ENCODE assay signal across 20 cellular contexts in genomic region chr2:50785781-50786180, GRCh38.
"Had no signal": no experiment of that assay in that cellular context is flagged by ENCODE, and none has a peak within 500 bp of the region (broad histone marks: within the 10 kb centered on the region; RNA-seq: fewer than 3 reads in every experiment).

No MANE protein-coding gene starts in this region.

- DNase-seq: activated CD4-positive, alpha-beta T cell treated with anti-CD3 and anti-CD28 coated beads, Interleukin-2, amount 10 ng/mL, durations not matched to agents 24 days and 14 days; activated CD4-positive, alpha-beta T cell treated with anti-CD3 and anti-CD28 coated beads, Interleukin-2, amount 50 U/mL, for 4 hours; activated CD8-positive, alpha-beta T cell treated with anti-CD3 and anti-CD28 coated beads for 36 hours; activated gamma-delta T cell treated with Interleukin-2 at 50 U/mL for 16 hours; activated naive CD4-positive, alpha-beta T cell treated with anti-CD3 and anti-CD28 coated beads for 36 hours; activated naive CD8-positive, alpha-beta T cell treated with anti-CD3 and anti-CD28 coated beads, Interleukin-2, amount 50 U/mL, for 24 hours; activated T-cell treated with anti-CD3 and anti-CD28 coated beads, Interleukin-2, amount 50 U/mL, for 24 hours; aorta; brain microvascular endothelial cell; central memory CD4-positive, alpha-beta T cell; NCI-H1048; NCI-H1105 treated with DMSO at 0.1 percent for 48 hours; NCI-H1436; NCI-H187; NCI-H2029 treated with DMSO at 0.1 percent for 48 hours; NCI-H2107; SHP77; SJCRH30 had no signal

- ATAC-seq: activated CD8-positive, alpha-beta T cell treated with anti-CD3 and anti-CD28 coated beads for 36 hours; activated naive CD8-positive, alpha-beta T cell treated with anti-CD3 and anti-CD28 coated beads, Interleukin-2, amount 50 U/mL, for 24 hours; K562; Panc1 had no signal
